In the genomic region with DNA sequence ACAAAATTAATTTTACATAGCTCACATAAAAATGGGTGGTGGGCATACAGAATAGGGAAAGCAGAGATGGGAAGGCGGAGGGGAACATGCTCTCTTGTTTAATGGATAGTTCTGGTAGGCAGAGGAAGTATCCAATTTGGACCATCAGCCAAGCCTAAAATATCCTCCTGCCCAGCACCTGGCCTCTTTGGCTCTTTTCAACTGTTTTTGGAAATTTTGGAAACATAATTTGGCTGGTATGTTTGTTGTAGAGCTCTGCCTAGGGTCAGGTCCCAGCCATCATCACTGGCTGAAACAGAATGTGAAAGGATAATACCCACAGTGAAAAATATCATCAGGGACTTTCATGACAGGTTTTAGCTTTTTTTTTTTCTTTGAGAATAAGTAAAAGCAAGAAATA, we compare ENCODE assay signal across 21 cellular contexts.
"Had no signal": no experiment of that assay in that cellular context is flagged by ENCODE, and none has a peak within 500 bp of the region (broad histone marks: within the 10 kb centered on the region; RNA-seq: fewer than 3 reads in every experiment).

No MANE protein-coding gene starts in this region.

- DNase-seq: stimulated activated CD4-positive, alpha-beta T cell treated with anti-CD3 and anti-CD28 coated beads, Interleukin-2, amount 100 ng/mL, for 48 hours; stimulated activated CD4-positive, alpha-beta T cell treated with anti-CD3 and anti-CD28 coated beads, Interleukin-4, amount 100 ng/mL, for 1 hour; stimulated activated CD4-positive, alpha-beta T cell treated with anti-CD3 and anti-CD28 coated beads, Interleukin-4, amount 100 ng/mL, for 24 hours; stimulated activated CD4-positive, alpha-beta T cell treated with anti-CD3 and anti-CD28 coated beads, Interleukin-4, amount 100 ng/mL, for 4 hours; stimulated activated CD8-positive, alpha-beta memory T cell treated with anti-CD3 and anti-CD28 coated beads, Interleukin-4, amount 100 ng/mL, for 48 hours; stimulated activated naive B cell treated with anti-CD40 and anti-IgM and Interleukin-4, amounts not matched to agents 10 μg/mL and 1 μg/mL and 100 μg/mL, for 72 hours; stimulated activated naive CD4-positive, alpha-beta T cell; stimulated activated naive CD4-positive, alpha-beta T cell treated with Interleukin-2 at 50 U/mL for 16 hours; stimulated activated naive CD8-positive, alpha-beta T cell treated with anti-CD3 and anti-CD28 coated beads, Interleukin-15, amount 100 ng/mL, for 72 hours; stimulated activated naive CD8-positive, alpha-beta T cell treated with anti-CD3 and anti-CD28 coated beads, Interleukin-15, Interleukin-2, amounts not matched to agents 100 U/mL and 50 U/mL, for 24 hours; stomach; testis; thyroid gland; tibial artery; transverse colon; trophoblast cell; upper lobe of left lung; upper lobe of right lung; uterus had no signal

- ATAC-seq: stimulated activated effector memory CD8-positive, alpha-beta T cell treated with anti-CD3 and anti-CD28 coated beads, Interleukin-12 subunit alpha, Interleukin-12 subunit beta, amount 100 ng/mL, for 72 hours; stimulated activated memory B cell treated with anti-CD40 and anti-IgM and Interleukin-4, amounts not matched to agents 10 μg/mL and 1 μg/mL and 100 μg/mL, for 72 hours; stimulated activated naive B cell treated with anti-CD40 and anti-IgM and Interleukin-4, amounts not matched to agents 10 μg/mL and 1 μg/mL and 100 μg/mL, for 72 hours; stimulated activated naive CD8-positive, alpha-beta T cell treated with anti-CD3 and anti-CD28 coated beads, Interleukin-15, amount 100 ng/mL, for 72 hours; stimulated activated naive CD8-positive, alpha-beta T cell treated with anti-CD3 and anti-CD28 coated beads, Interleukin-15, Interleukin-2, amounts not matched to agents 100 U/mL and 50 U/mL, for 24 hours; upper lobe of right lung had no signal
